In the genomic region with DNA sequence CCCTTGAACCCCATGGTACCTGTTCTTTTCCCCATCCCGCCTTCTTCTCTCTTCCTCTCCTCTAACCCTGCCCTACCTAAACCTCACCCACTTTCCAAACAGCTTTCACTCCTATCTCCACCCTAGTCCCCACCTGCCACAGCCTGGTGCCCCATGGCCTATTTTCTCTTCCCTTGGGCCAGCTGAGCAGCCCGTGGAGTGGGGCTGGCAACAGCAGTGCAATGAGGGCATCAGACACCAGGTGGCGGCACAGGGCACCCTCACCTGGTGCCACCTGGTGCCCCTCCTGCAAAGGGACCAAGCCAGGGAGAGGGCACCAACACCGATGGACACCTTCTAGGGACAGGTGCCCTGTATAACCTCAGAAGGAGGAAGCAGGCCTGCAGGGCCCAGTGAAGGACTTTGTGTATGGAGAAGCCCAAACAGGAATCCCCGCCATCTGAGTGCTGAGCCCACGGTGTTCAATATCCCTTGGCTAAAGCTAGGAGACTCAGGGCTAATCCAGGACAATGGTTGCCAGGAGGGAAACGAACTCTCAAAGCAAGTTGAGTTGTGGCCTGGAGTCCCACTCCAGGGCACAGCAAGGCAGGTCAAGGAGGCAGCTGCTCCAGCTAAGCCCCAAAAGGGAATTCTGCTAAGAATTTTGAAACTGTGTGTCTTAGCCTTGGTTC, we compare ENCODE assay signal across 8 cellular contexts. TPM values are rescaled to one million over a fixed set of nuclear protein-coding genes. Genes with fewer than 3 reads are reported as not detected.
DNase-seq lines count a peak whose midpoint lies in the region; ATAC-seq, FAIRE-seq and TF ChIP-seq lines count a peak whose summit lies in the region.

No MANE protein-coding gene starts in this region.

- H3K9me3 ChIP-seq in small intestine (ENCODE audit: control insufficient read depth, low read depth), result no peaks in the 10 kb centered on the region

- TF ChIP-seq CTCF in fibroblast of pulmonary artery (IDR thresholded peaks at IDR 0.05; ENCODE audit: low read length, missing control alignments), result peak; percentile 80

- WGBS in small intestine, 3 donors, result 25 to 53% (median 37%) methylated on average over 7 of the region's 7 CpGs

- H3K27ac ChIP-seq in small intestine (ENCODE audit: low read depth in 1 of 2, low read length in 1 of 2), result peak overlapping the region; percentile 0 to 21

- peaks cover 0 to 13% of the 10 kb centered on the region in 2 donors for H3K27me3 ChIP-seq in small intestine (ENCODE audit: control insufficient read depth in 2 of 2, insufficient read depth in 2 of 2, low read length in 2 of 2)

- no peaks in the 10 kb centered on the region for H3K36me3 ChIP-seq in small intestine (ENCODE audit: control insufficient read depth in 2 of 2, insufficient read depth in 2 of 2, low read length in 2 of 2)

- no peak overlapping the region for H3K4me3 ChIP-seq in fibroblast of pulmonary artery (replicated peaks; ENCODE audit: low read depth, low read length)
- H3K4me3 ChIP-seq in small intestine (ENCODE audit: low read depth in 1 of 2, low read length in 2 of 2), result no peak overlapping the region

- peak; percentile 52 to 60 for DNase-seq in NCI-H2081 (lab: John Stamatoyannopoulos, UW)
- DNase-seq in NCI-H2081 treated with DMSO at 0.1 percent for 48 hours (lab: John Stamatoyannopoulos, UW), result no peak
- peak; percentile 29 to 78 for DNase-seq in NCI-H526 (lab: John Stamatoyannopoulos, UW)
- peak; percentile 46 for DNase-seq in activated T-cell treated with anti-CD3 and anti-CD28 coated beads for 4 hours
- peak; percentile 29 for DNase-seq in fibroblast of pulmonary artery (ENCODE audit: low read depth)
- DNase-seq in small intestine, result peak; percentile 96
- no peak for DNase-seq in NCI-H446 treated with DMSO at 0.1 percent for 48 hours (lab: John Stamatoyannopoulos, UW)

- no peaks in the 10 kb centered on the region for H3K4me1 ChIP-seq in small intestine (ENCODE audit: control insufficient read depth in 2 of 2, insufficient read depth in 1 of 2, low read depth in 1 of 2, low read length in 1 of 2)

- ATAC-seq in HG03571 (IDR thresholded peaks at IDR 0.05; ENCODE audit: unreplicated experiment), result no peak

- FAIRE-seq in small intestine (lab: Jason Lieb, UNC), result no peak

RNA-seq across cellular contexts. Expression of a gene that starts 4.0 kb away (rescaled TPM):
- 100 to 1,000 TPM in 1 of 3 donors, 10 to 100 TPM in 2; 36.7 to 131 (median 99.3) TPM for polyA plus RNA-seq in small intestine

Comparison
In these comparisons a context has a peak if more than half of its experiments do, and no peak if none do; other contexts are left out.
1. DNase-seq: peak in NCI-H2081 (2 of 2), NCI-H526 (2 of 2), activated T-cell treated with anti-CD3 and anti-CD28 coated beads for 4 hours (single experiment), fibroblast of pulmonary artery (single experiment) and small intestine (single experiment); none in NCI-H2081 treated with DMSO at 0.1 percent for 48 hours (single experiment) and NCI-H446 treated with DMSO at 0.1 percent for 48 hours (single experiment).